1 cellular context compared by ENCODE assay signal in the genomic region with DNA sequence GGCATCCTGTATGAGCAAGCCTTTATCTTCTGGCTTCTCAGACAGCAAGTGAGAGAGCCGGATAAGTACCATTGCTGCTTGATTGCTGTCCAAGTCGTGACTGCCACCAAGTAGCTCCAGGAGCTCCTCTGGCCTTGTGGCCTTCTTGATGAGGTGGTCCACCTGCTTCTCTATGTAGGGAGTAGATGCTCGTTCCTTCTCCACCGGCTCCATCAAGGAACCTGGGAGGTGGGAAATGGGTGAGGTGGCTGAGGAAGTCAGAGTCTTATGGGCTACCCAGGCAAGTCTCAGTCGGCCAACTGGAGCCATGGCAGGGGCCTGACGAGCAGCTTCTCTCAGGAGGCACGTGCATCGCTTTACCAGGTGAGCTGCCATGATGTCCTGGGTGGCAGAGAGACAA.
TF ChIP-seq lines count a peak whose summit lies in the region.

No MANE protein-coding gene starts in this region.

TF ChIP-seq in SK-N-SH, 30 proteins besides CTCF, POLR2A, EP300 and RAD21:
- TF ChIP-seq TEAD4 (IDR thresholded peaks at IDR 0.05; ENCODE audit: borderline replicate concordance, insufficient read depth) (no peak), RFX5 (IDR thresholded peaks at IDR 0.05; ENCODE audit: low read length) (no peak), GATA2 (CRISPR knock-in tag; IDR thresholded peaks at IDR 0.05) (no peak), NFIC (IDR thresholded peaks at IDR 0.05; ENCODE audit: borderline replicate concordance) (no peak), SMC3 (IDR thresholded peaks at IDR 0.05; ENCODE audit: low read depth, low read length) (no peak), MXI1 (IDR thresholded peaks at IDR 0.05; ENCODE audit: low read depth, low read length) (no peak), GABPA (IDR thresholded peaks at IDR 0.05; ENCODE audit: low read depth) (no peak), POLR2AphosphoS5 (IDR thresholded peaks at IDR 0.05; ENCODE audit: low read depth, low read length) (no peak), SIN3A (IDR thresholded peaks at IDR 0.05; ENCODE audit: borderline replicate concordance, low read depth, low read length) (no peak), CHD2 (IDR thresholded peaks at IDR 0.05; ENCODE audit: low read length, partially characterized antibody) (no peak), MEF2A (IDR thresholded peaks at IDR 0.05; ENCODE audit: borderline replicate concordance, low read depth) (no peak)
- TF ChIP-seq, protein P1, sequence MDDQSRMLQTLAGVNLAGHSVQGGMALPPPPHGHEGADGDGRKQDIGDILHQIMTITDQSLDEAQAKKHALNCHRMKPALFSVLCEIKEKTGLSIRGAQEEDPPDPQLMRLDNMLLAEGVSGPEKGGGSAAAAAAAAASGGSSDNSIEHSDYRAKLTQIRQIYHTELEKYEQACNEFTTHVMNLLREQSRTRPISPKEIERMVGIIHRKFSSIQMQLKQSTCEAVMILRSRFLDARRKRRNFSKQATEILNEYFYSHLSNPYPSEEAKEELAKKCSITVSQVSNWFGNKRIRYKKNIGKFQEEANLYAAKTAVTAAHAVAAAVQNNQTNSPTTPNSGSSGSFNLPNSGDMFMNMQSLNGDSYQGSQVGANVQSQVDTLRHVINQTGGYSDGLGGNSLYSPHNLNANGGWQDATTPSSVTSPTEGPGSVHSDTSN (IDR thresholded peaks at IDR 0.05): no peak
